24 cellular contexts compared by ENCODE assay signal in the genomic region with DNA sequence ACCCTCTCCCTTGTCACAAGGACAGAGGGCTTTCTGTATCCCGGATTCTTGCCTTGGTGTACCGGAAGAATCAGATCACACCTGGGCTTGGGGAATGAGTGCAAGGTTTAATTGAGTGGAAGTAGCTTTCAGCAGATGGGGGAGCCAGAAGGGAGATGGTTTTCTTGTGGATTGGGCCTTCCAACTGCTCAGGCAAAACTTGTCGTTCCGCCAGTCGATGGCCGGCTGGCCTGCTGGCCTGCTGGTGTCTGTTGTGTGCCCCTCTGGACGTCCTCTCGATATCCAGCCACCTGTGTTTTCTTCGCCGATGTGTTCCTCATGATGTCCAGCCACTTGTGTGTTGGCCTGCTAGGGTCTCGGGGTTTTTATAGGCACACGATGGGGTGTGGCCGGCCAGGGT.
DNase-seq lines count a peak whose midpoint lies in the region; ATAC-seq, FAIRE-seq and TF ChIP-seq lines count a peak whose summit lies in the region.
"Had no signal": no experiment of that assay in that cellular context is flagged by ENCODE, and none has a peak within 500 bp of the region (broad histone marks: within the 10 kb centered on the region; RNA-seq: fewer than 3 reads in every experiment).

No MANE protein-coding gene starts in this region.

- H3K27ac ChIP-seq in GM23338 (ENCODE audit: low read depth): no peak overlapping the region
- H3K27ac ChIP-seq: PC-9 had no signal

- H4K20me1 ChIP-seq in GM23338 (replicated peaks; ENCODE audit: insufficient read depth): no peaks in the 10 kb centered on the region

- FAIRE-seq in bronchial epithelial cell (lab: Jason Lieb, UNC): peak; percentile 90
- FAIRE-seq: GM18507, H54, K562 had no signal

- H3K4me2 ChIP-seq in GM23338: no peak overlapping the region
- H3K4me2 ChIP-seq: PC-9, SK-N-SH had no signal

- H3K36me3 ChIP-seq in GM23338 (ENCODE audit: insufficient read depth): no peaks in the 10 kb centered on the region
- H3K36me3 ChIP-seq in bronchial epithelial cell (ENCODE audit: control insufficient read depth, insufficient read depth, low read length): no peaks in the 10 kb centered on the region

- H3K9me2 ChIP-seq in GM23338 (ENCODE audit: insufficient read depth): no peaks in the 10 kb centered on the region
- H3K9me2 ChIP-seq: SK-N-SH had no signal

- no peaks in the 10 kb centered on the region for H3K27me3 ChIP-seq in GM23338 (ENCODE audit: insufficient read depth)
- H3K27me3 ChIP-seq in bronchial epithelial cell (ENCODE audit: control insufficient read depth, insufficient read depth, low read length): no peaks in the 10 kb centered on the region

- H3K4me3 ChIP-seq in GM23338: no peak overlapping the region
- H3K4me3 ChIP-seq in bronchial epithelial cell (ENCODE audit: low read depth, low read length): no peak overlapping the region
- H3K4me3 ChIP-seq: K562, PC-9 had no signal

- H3F3A ChIP-seq in GM23338 (replicated peaks; ENCODE audit: low read depth): no peaks in the 10 kb centered on the region

- no peak overlapping the region for H3K4me3 Mint-ChIP-seq in GM23338
- H3K4me3 Mint-ChIP-seq in stimulated activated memory B cell treated with anti-CD40 and anti-IgM and Interleukin-4, amounts not matched to agents 10 μg/mL and 1 μg/mL and 100 μg/mL, for 72 hours: no peak overlapping the region
- H3K4me3 Mint-ChIP-seq: CD8-positive, alpha-beta T cell; HFFc6 had no signal

- H3K27ac Mint-ChIP-seq in GM23338: peak overlapping the region; percentile 44; the same call in 1 of the 2 replicates
- H3K27ac Mint-ChIP-seq in stimulated activated memory B cell treated with anti-CD40 and anti-IgM and Interleukin-4, amounts not matched to agents 10 μg/mL and 1 μg/mL and 100 μg/mL, for 72 hours: peak overlapping the region; percentile 49
- H3K27ac Mint-ChIP-seq: CD8-positive, alpha-beta T cell; HFFc6 had no signal

- H3K36me3 Mint-ChIP-seq in GM23338 (ENCODE audit: low read depth): no peaks in the 10 kb centered on the region
- H3K36me3 Mint-ChIP-seq in stimulated activated memory B cell treated with anti-CD40 and anti-IgM and Interleukin-4, amounts not matched to agents 10 μg/mL and 1 μg/mL and 100 μg/mL, for 72 hours: peaks cover 14% of the 10 kb centered on the region
- H3K36me3 Mint-ChIP-seq: CD8-positive, alpha-beta T cell had no signal

- peaks cover 3% of the 10 kb centered on the region for H3K27me3 Mint-ChIP-seq in GM23338 (ENCODE audit: insufficient read depth, low read depth, poor library complexity)
- no peaks in the 10 kb centered on the region for H3K27me3 Mint-ChIP-seq in stimulated activated memory B cell treated with anti-CD40 and anti-IgM and Interleukin-4, amounts not matched to agents 10 μg/mL and 1 μg/mL and 100 μg/mL, for 72 hours

- peaks cover 26% of the 10 kb centered on the region for H3K4me1 ChIP-seq in GM23338 (ENCODE audit: insufficient read depth)

- TF ChIP-seq CTCF in GM23338 (conservative IDR thresholded peaks at IDR 0.05; ENCODE audit: low read depth in 2 of 2) (no peak), bronchial epithelial cell (IDR thresholded peaks at IDR 0.05; ENCODE audit: insufficient read depth, low read length, severe bottlenecking) (no peak)

- peaks cover 41% of the 10 kb centered on the region for H3K4me1 Mint-ChIP-seq in GM23338
- peaks cover 47% of the 10 kb centered on the region for H3K4me1 Mint-ChIP-seq in stimulated activated memory B cell treated with anti-CD40 and anti-IgM and Interleukin-4, amounts not matched to agents 10 μg/mL and 1 μg/mL and 100 μg/mL, for 72 hours

- H2AFZ ChIP-seq in GM23338: no peak overlapping the region
- H2AFZ ChIP-seq: PC-9 had no signal

- DNase-seq in NCI-H82 treated with DMSO at 0.1 percent for 48 hours (lab: John Stamatoyannopoulos, UW; ENCODE audit: unreplicated experiment): peak; percentile 63
- DNase-seq in NCI-H82 (lab: John Stamatoyannopoulos, UW): no peak
- DNase-seq in GM23338 (ENCODE audit: low spot score): no peak
- DNase-seq in bronchial epithelial cell (ENCODE audit: low read depth): no peak
- DNase-seq: AML-193; CD8-positive, alpha-beta T cell; DMS79 treated with DMSO at 0.1 percent for 48 hours; HFFc6; MM.1S; NCI-H1048; NCI-H1417 treated with DMSO at 0.1 percent for 48 hours; NCI-H1930; NCI-H345; NCI-H526; PC-9; SIG-M5; SK-N-SH had no signal

- no peaks in the 10 kb centered on the region for H3K9me3 Mint-ChIP-seq in GM23338
- H3K9me3 Mint-ChIP-seq in stimulated activated memory B cell treated with anti-CD40 and anti-IgM and Interleukin-4, amounts not matched to agents 10 μg/mL and 1 μg/mL and 100 μg/mL, for 72 hours: no peaks in the 10 kb centered on the region
- H3K9me3 Mint-ChIP-seq: CD8-positive, alpha-beta T cell; HFFc6 had no signal

- ATAC-seq in GM23338 (no peak), HG03025 (IDR thresholded peaks at IDR 0.05; ENCODE audit: low FRiP score, unreplicated experiment) (no peak), GM21447 (IDR thresholded peaks at IDR 0.05; ENCODE audit: unreplicated experiment) (no peak), HG03135 (IDR thresholded peaks at IDR 0.05; ENCODE audit: unreplicated experiment) (no peak)
- ATAC-seq in stimulated activated memory B cell treated with anti-CD40 and anti-IgM and Interleukin-4, amounts not matched to agents 10 μg/mL and 1 μg/mL and 100 μg/mL, for 72 hours: no peak
- ATAC-seq: CD8-positive, alpha-beta T cell had no signal

- peaks cover 15% of the 10 kb centered on the region for H3K79me2 ChIP-seq in GM23338 (replicated peaks; ENCODE audit: insufficient read depth)

TF ChIP-seq in GM23338, 12 proteins besides CTCF, POLR2A, EP300 and RAD21 (continues in another document):
- TF ChIP-seq CREB1 (CRISPR knock-in tag; IDR thresholded peaks at IDR 0.05; ENCODE audit: low read depth): no peak
- TF ChIP-seq, protein P1, sequence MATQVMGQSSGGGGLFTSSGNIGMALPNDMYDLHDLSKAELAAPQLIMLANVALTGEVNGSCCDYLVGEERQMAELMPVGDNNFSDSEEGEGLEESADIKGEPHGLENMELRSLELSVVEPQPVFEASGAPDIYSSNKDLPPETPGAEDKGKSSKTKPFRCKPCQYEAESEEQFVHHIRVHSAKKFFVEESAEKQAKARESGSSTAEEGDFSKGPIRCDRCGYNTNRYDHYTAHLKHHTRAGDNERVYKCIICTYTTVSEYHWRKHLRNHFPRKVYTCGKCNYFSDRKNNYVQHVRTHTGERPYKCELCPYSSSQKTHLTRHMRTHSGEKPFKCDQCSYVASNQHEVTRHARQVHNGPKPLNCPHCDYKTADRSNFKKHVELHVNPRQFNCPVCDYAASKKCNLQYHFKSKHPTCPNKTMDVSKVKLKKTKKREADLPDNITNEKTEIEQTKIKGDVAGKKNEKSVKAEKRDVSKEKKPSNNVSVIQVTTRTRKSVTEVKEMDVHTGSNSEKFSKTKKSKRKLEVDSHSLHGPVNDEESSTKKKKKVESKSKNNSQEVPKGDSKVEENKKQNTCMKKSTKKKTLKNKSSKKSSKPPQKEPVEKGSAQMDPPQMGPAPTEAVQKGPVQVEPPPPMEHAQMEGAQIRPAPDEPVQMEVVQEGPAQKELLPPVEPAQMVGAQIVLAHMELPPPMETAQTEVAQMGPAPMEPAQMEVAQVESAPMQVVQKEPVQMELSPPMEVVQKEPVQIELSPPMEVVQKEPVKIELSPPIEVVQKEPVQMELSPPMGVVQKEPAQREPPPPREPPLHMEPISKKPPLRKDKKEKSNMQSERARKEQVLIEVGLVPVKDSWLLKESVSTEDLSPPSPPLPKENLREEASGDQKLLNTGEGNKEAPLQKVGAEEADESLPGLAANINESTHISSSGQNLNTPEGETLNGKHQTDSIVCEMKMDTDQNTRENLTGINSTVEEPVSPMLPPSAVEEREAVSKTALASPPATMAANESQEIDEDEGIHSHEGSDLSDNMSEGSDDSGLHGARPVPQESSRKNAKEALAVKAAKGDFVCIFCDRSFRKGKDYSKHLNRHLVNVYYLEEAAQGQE (IDR thresholded peaks at IDR 0.05; ENCODE audit: unreplicated experiment): no peak
- no peak for TF ChIP-seq ZNF331 (CRISPR knock-in tag; IDR thresholded peaks at IDR 0.05; ENCODE audit: low read depth)
